ENCODE assay signal across 17 cellular contexts in the genomic region with DNA sequence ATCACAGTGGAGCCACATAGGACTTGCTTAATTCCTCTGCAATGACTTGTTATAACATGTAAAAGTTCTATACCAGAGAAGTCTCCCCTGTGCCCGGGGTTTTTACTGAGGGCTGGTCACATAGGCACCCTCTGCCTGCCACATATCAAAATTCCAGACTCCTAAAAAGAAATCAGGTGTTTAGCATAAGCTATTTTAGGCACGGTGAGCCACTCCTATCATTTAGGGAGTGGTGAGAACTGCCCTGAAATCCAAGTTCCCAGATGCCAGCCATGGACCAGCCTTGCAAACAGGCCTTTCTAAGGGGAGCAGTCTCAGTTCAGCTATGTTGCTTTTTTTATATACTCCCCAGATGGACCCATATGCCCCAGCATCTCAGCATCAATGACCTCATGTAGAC.
DNase-seq lines count a peak whose midpoint lies in the region; ATAC-seq and TF ChIP-seq lines count a peak whose summit lies in the region.
"Had no signal": no experiment of that assay in that cellular context is flagged by ENCODE, and none has a peak within 500 bp of the region (broad histone marks: within the 10 kb centered on the region; RNA-seq: fewer than 3 reads in every experiment).

No MANE protein-coding gene starts in this region.

- in situ Hi-C loops in mammary epithelial cell (cut with MboI; ENCODE audit: low sequenced_read_pairs in 2 of 2) = no loop called here

- H2AFZ ChIP-seq in mammary epithelial cell (ENCODE audit: low read depth, low read length) = no peak overlapping the region

- H3K36me3 ChIP-seq in mammary epithelial cell (ENCODE audit: insufficient read depth, low read length) (peaks cover 26% of the 10 kb centered on the region), heart right ventricle (peaks cover 0 to 20% (median 0%) of the 10 kb centered on the region in 9 donors)
- H3K36me3 ChIP-seq: BLaER1 had no signal

- H3K4me3 Mint-ChIP-seq in MCF 10A (ENCODE audit: unreplicated experiment) = no peak overlapping the region
- H3K4me3 Mint-ChIP-seq: CD14-positive monocyte; CD4-positive, alpha-beta memory T cell; H9 had no signal

- no peaks in the 10 kb centered on the region for H3K79me2 ChIP-seq in mammary epithelial cell (ENCODE audit: insufficient read depth, low read length)

- H3K27ac ChIP-seq in mammary epithelial cell (ENCODE audit: insufficient read depth, low read depth, low read length) = no peak overlapping the region
- peak overlapping the region in 8 of 10 donors; percentile 1 to 71 (median 58) for H3K27ac ChIP-seq in heart right ventricle
- H3K27ac ChIP-seq in right cardiac atrium (ENCODE audit: low read length) = peak overlapping the region; percentile 58
- H3K27ac ChIP-seq: 22Rv1, BLaER1 had no signal

- TF ChIP-seq CTCF in MCF 10A (IDR thresholded peaks at IDR 0.05; ENCODE audit: unreplicated experiment) = no peak
- no peak for TF ChIP-seq CTCF in mammary epithelial cell (conservative IDR thresholded peaks at IDR 0.05 in 1 of 2, IDR thresholded peaks at IDR 0.05 in 1 of 2; ENCODE audit: extremely low read depth in 1 of 2, insufficient read depth in 1 of 2, low read depth in 1 of 2, low read length in 2 of 2)
- no peak for TF ChIP-seq CTCF in heart right ventricle (IDR thresholded peaks at IDR 0.05)
- no peak for TF ChIP-seq CTCF in foreskin fibroblast (IDR thresholded peaks at IDR 0.05; ENCODE audit: low read depth, low read length)

- CTCF ChIA-PET in MCF 10A (lab: Yijun Ruan, JAX) (no interaction called here), mammary epithelial cell (lab: Charles Lee; ENCODE audit: low non-redundant PET) (no interaction called here)

- no peaks in the 10 kb centered on the region for H4K20me1 ChIP-seq in mammary epithelial cell (ENCODE audit: insufficient read depth, low read length)
- H4K20me1 ChIP-seq: BLaER1 had no signal

- peaks cover 13% of the 10 kb centered on the region for H3K4me1 Mint-ChIP-seq in MCF 10A (ENCODE audit: insufficient read depth, unreplicated experiment)
- H3K4me1 Mint-ChIP-seq: CD14-positive monocyte; CD4-positive, alpha-beta memory T cell; H9 had no signal

- POLR2A ChIA-PET in MCF 10A (lab: Yijun Ruan, JAX) = interaction anchor here (0.6 to 1.8 kb wide), 3 partner anchors 9 to 646 kb away, joined by 3 to 7 read pairs (median 3); no protein-coding TSS in a partner anchor

- ATAC-seq in esophagus mucosa (peak; percentile 42), heart right ventricle (peak in 7 of 8 donors; percentile 30 to 83 (median 65)), right cardiac atrium (no peak), left colon (no peak), HG03378 (IDR thresholded peaks at IDR 0.05; ENCODE audit: unreplicated experiment) (no peak)
- ATAC-seq: GM12878 had no signal

- intact Hi-C loops in MCF 10A (cut with micrococcal nuclease) (no loop called here), mammary epithelial cell (cut with micrococcal nuclease) (no loop called here), heart right ventricle (cut with DNase I) (loop anchor here in 1 of 10 donors (10.0 kb wide), 1 partner anchor 131 kb away; the partner anchor contains the start of gene THSD4), right cardiac atrium (cut with DNase I) (no loop called here), left colon (cut with DNase I, micrococcal nuclease) (no loop called here)

- H3K9ac ChIP-seq in mammary epithelial cell (ENCODE audit: insufficient read depth, low read length) = no peak overlapping the region
- H3K9ac ChIP-seq: BLaER1 had no signal

- no peaks in the 10 kb centered on the region for H3K9me3 ChIP-seq in mammary epithelial cell (replicated peaks; ENCODE audit: insufficient read depth, low read length)
- no peaks in the 10 kb centered on the region for H3K9me3 ChIP-seq in heart right ventricle
- no peaks in the 10 kb centered on the region for H3K9me3 ChIP-seq in right cardiac atrium (ENCODE audit: control insufficient read depth, low read length)
- H3K9me3 ChIP-seq: BLaER1 had no signal

- peaks cover 10% of the 10 kb centered on the region for H3K36me3 Mint-ChIP-seq in MCF 10A (ENCODE audit: insufficient read depth, unreplicated experiment)
- H3K36me3 Mint-ChIP-seq: CD14-positive monocyte; CD4-positive, alpha-beta memory T cell had no signal

- H3K9me3 Mint-ChIP-seq in MCF 10A (ENCODE audit: unreplicated experiment) = no peaks in the 10 kb centered on the region
- H3K9me3 Mint-ChIP-seq: H9 had no signal

- WGBS in mammary epithelial cell (ENCODE audit: low coverage, missing lambda C conversion rate) = 90% methylated on average over 2 of the region's 2 CpGs
- WGBS in heart right ventricle, 2 donors = 60 to 72% methylated on average over 2 of the region's 2 CpGs
- 71% methylated on average over 2 of the region's 2 CpGs for WGBS in right cardiac atrium

- H3K27me3 ChIP-seq in mammary epithelial cell (ENCODE audit: insufficient read depth, low read length) (no peaks in the 10 kb centered on the region), heart right ventricle (no peaks in the 10 kb centered on the region), right cardiac atrium (ENCODE audit: control insufficient read depth, insufficient read depth) (no peaks in the 10 kb centered on the region)
- H3K27me3 ChIP-seq: BLaER1 had no signal

- dilution Hi-C loops in mammary epithelial cell (cut with HindIII; ENCODE audit: low sequenced_read_pairs) = no loop called here

- peak; percentile 5 for DNase-seq in MCF 10A (ENCODE audit: unreplicated experiment)
- no peak for DNase-seq in mammary epithelial cell
- DNase-seq in heart right ventricle = no peak
- no peak for DNase-seq in right cardiac atrium
- DNase-seq in left colon = no peak
- DNase-seq in foreskin fibroblast = no peak
- DNase-seq: CD4-positive, alpha-beta memory T cell; DMS153; DMS79; GF-D8; H9 had no signal

- H3K27me3 Mint-ChIP-seq in MCF 10A (ENCODE audit: insufficient read depth, unreplicated experiment) = no peaks in the 10 kb centered on the region

- BruUV-seq in MCF 10A (replicated peaks; lab: Mats Ljungman, UMichigan) (no TSS peak), mammary epithelial cell (replicated peaks; lab: Mats Ljungman, UMichigan) (no TSS peak)

- no peak overlapping the region for H3K4me2 ChIP-seq in mammary epithelial cell (ENCODE audit: insufficient read depth, low read depth, low read length)
- H3K4me2 ChIP-seq: BLaER1 had no signal

- H3K4me1 ChIP-seq in mammary epithelial cell (ENCODE audit: insufficient read depth, low read length) (peaks cover 8% of the 10 kb centered on the region), heart right ventricle (peaks cover 2 to 28% (median 9%) of the 10 kb centered on the region in 9 donors), right cardiac atrium (ENCODE audit: control insufficient read depth, insufficient read depth, low read length) (peaks cover 10% of the 10 kb centered on the region)
- H3K4me1 ChIP-seq: BLaER1 had no signal

- H3K4me3 ChIP-seq in mammary epithelial cell (replicated peaks in 1 of 3; ENCODE audit: insufficient read depth in 1 of 3, low read depth in 2 of 3, low read length in 3 of 3) (no peak overlapping the region), heart right ventricle (no peak overlapping the region), right cardiac atrium (ENCODE audit: low read length) (no peak overlapping the region), foreskin fibroblast (ENCODE audit: low read depth in 1 of 2, low read length in 2 of 2) (no peak overlapping the region)
- H3K4me3 ChIP-seq: BLaER1, GM12878 had no signal

- no peak overlapping the region for H3K27ac Mint-ChIP-seq in MCF 10A (ENCODE audit: low read depth, unreplicated experiment)
- H3K27ac Mint-ChIP-seq: CD14-positive monocyte; CD4-positive, alpha-beta memory T cell had no signal

Comparison
In these comparisons a context has a peak if more than half of its experiments do, and no peak if none do; other contexts are left out.
1. ATAC-seq: peak in esophagus mucosa (single experiment) and heart right ventricle (7 of 8); none in right cardiac atrium (0 of 2), left colon (single experiment) and HG03378 (single experiment).